Comparison of ENCODE assay signal across 9 cellular contexts in genomic region chr5:172838151-172838875, GRCh38. TPM values are rescaled to one million over a fixed set of nuclear protein-coding genes. Genes with fewer than 3 reads are reported as not detected.
A peak's percentile ranks its signal among the peaks of the same experiment; 100 is the strongest.
DNase-seq lines count a peak whose midpoint lies in the region; ATAC-seq and TF ChIP-seq lines count a peak whose summit lies in the region.
"Had no signal": no experiment of that assay in that cellular context is flagged by ENCODE, and none has a peak within 500 bp of the region (broad histone marks: within the 10 kb centered on the region; RNA-seq: fewer than 3 reads in every experiment).

No MANE protein-coding gene starts in this region.

- 83 to 97% methylated on average over 3 of the region's 3 CpGs for WGBS in thyroid gland, 2 donors

- TF ChIP-seq CTCF in WTC11 (IDR thresholded peaks at IDR 0.05) (no peak), thyroid gland (IDR thresholded peaks at IDR 0.05) (no peak), glutamatergic neuron (IDR thresholded peaks at IDR 0.05; ENCODE audit: partially characterized antibody, unreplicated experiment) (no peak)

- no peak for TF ChIP-seq POLR2A in thyroid gland (IDR thresholded peaks at IDR 0.05)

- CTCF ChIA-PET in WTC11 (lab: Charles Lee) = interaction anchor here (0.6 to 1.6 kb wide), 3 partner anchors 66 to 124 kb away, joined by 3 to 9 read pairs (median 3); no protein-coding TSS in a partner anchor

- H3K4me3 ChIP-seq in mucosa of stomach (ENCODE audit: low read length) (no peak overlapping the region), thyroid gland (replicated peaks in 1 of 3) (no peak overlapping the region)
- H3K4me3 ChIP-seq: neural progenitor cell had no signal

- H3K36me3 ChIP-seq in mucosa of stomach (ENCODE audit: control insufficient read depth, insufficient read depth, low read length) = no peaks in the 10 kb centered on the region
- H3K36me3 ChIP-seq in thyroid gland = no peaks in the 10 kb centered on the region
- H3K36me3 ChIP-seq: neural progenitor cell had no signal

- H3K4me3 Mint-ChIP-seq in activated T-cell treated with anti-CD3 and anti-CD28 coated beads, Interleukin-2, amount 50 U/mL, for 24 hours = peak overlapping the region; percentile 47
- H3K4me3 Mint-ChIP-seq in WTC11 = no peak overlapping the region
- no peak overlapping the region for H3K4me3 Mint-ChIP-seq in glutamatergic neuron (ENCODE audit: unreplicated experiment)
- H3K4me3 Mint-ChIP-seq: neural progenitor cell had no signal

- H3K4me1 Mint-ChIP-seq in activated T-cell treated with anti-CD3 and anti-CD28 coated beads, Interleukin-2, amount 50 U/mL, for 24 hours (ENCODE audit: low read depth) = peaks cover 44% of the 10 kb centered on the region
- peaks cover 32% of the 10 kb centered on the region for H3K4me1 Mint-ChIP-seq in WTC11
- peaks cover 26% of the 10 kb centered on the region for H3K4me1 Mint-ChIP-seq in glutamatergic neuron (ENCODE audit: low read depth, unreplicated experiment)

- peak overlapping the region; percentile 56 for H3K9ac ChIP-seq in mucosa of stomach (ENCODE audit: low read length)
- H3K9ac ChIP-seq: neural progenitor cell had no signal

- no peak for DNase-seq in activated T-cell treated with anti-CD3 and anti-CD28 coated beads, Interleukin-2, amount 50 U/mL, for 24 hours
- DNase-seq in activated T-cell treated with anti-CD3 and anti-CD28 coated beads for 4 hours (no peak), WTC11 (ENCODE audit: low spot score) (no peak), thyroid gland (no peak), glutamatergic neuron (no peak)
- no peak for DNase-seq in activated CD4-positive, CD25-positive, alpha-beta regulatory T cell (lab: John Stamatoyannopoulos, UW)

- intact Hi-C loops in thyroid gland (cut with DNase I) = no loop called here

- H3K27ac ChIP-seq in thyroid gland = peak overlapping the region; percentile 14 to 93 (median 84)
- H3K27ac ChIP-seq: neural progenitor cell had no signal

- H3K9me3 ChIP-seq in mucosa of stomach (ENCODE audit: control insufficient read depth, low read length) (no peaks in the 10 kb centered on the region), thyroid gland (no peaks in the 10 kb centered on the region)

- POLR2A ChIA-PET in WTC11 (lab: Charles Lee) = interaction anchor here (1.8 kb wide), 1 partner anchor 67 kb away, joined by 4 read pairs; no protein-coding TSS in a partner anchor

- no peaks in the 10 kb centered on the region for H3K27me3 Mint-ChIP-seq in activated T-cell treated with anti-CD3 and anti-CD28 coated beads, Interleukin-2, amount 50 U/mL, for 24 hours
- H3K27me3 Mint-ChIP-seq in WTC11 (ENCODE audit: low read depth) (no peaks in the 10 kb centered on the region), glutamatergic neuron (ENCODE audit: unreplicated experiment) (peaks cover 2% of the 10 kb centered on the region)

- peak overlapping the region; percentile 72 for H3K27ac Mint-ChIP-seq in activated T-cell treated with anti-CD3 and anti-CD28 coated beads, Interleukin-2, amount 50 U/mL, for 24 hours
- peak overlapping the region; percentile 29; the same call in 1 of the 2 replicates for H3K27ac Mint-ChIP-seq in WTC11
- H3K27ac Mint-ChIP-seq in glutamatergic neuron (ENCODE audit: unreplicated experiment) = no peak overlapping the region
- H3K27ac Mint-ChIP-seq: neural progenitor cell had no signal

- no peaks in the 10 kb centered on the region for H3K9me3 Mint-ChIP-seq in activated T-cell treated with anti-CD3 and anti-CD28 coated beads, Interleukin-2, amount 50 U/mL, for 24 hours
- no peaks in the 10 kb centered on the region for H3K9me3 Mint-ChIP-seq in WTC11
- peaks cover 1% of the 10 kb centered on the region for H3K9me3 Mint-ChIP-seq in glutamatergic neuron (ENCODE audit: unreplicated experiment)
- H3K9me3 Mint-ChIP-seq: neural progenitor cell had no signal

- no peaks in the 10 kb centered on the region for H3K27me3 ChIP-seq in mucosa of stomach (ENCODE audit: control insufficient read depth, insufficient read depth, low read length)
- no peaks in the 10 kb centered on the region for H3K27me3 ChIP-seq in thyroid gland
- H3K27me3 ChIP-seq: neural progenitor cell had no signal

- peaks cover 10% of the 10 kb centered on the region for H3K36me3 Mint-ChIP-seq in activated T-cell treated with anti-CD3 and anti-CD28 coated beads, Interleukin-2, amount 50 U/mL, for 24 hours (ENCODE audit: low read depth)
- H3K36me3 Mint-ChIP-seq in WTC11 (peaks cover 6% of the 10 kb centered on the region), glutamatergic neuron (ENCODE audit: unreplicated experiment) (no peaks in the 10 kb centered on the region)

- H3K4me1 ChIP-seq in mucosa of stomach (ENCODE audit: control insufficient read depth, insufficient read depth, low read length) (peaks cover 48% of the 10 kb centered on the region), thyroid gland (peaks cover 44 to 56% of the 10 kb centered on the region in 2 donors)

- ATAC-seq in WTC11 (no peak), HG03439 (IDR thresholded peaks at IDR 0.05; ENCODE audit: unreplicated experiment) (no peak)

TF ChIP-seq in WTC11, 78 proteins besides CTCF, POLR2A, EP300 and RAD21 (continues in another document):
- TF ChIP-seq MXD4 (CRISPR knock-in tag; IDR thresholded peaks at IDR 0.05; ENCODE audit: borderline replicate concordance) = no peak
- no peak for TF ChIP-seq ESRRA (CRISPR knock-in tag; IDR thresholded peaks at IDR 0.05; ENCODE audit: borderline replicate concordance)
- no peak for TF ChIP-seq FOXP4 (CRISPR knock-in tag; IDR thresholded peaks at IDR 0.05)
- TF ChIP-seq, protein P1, sequence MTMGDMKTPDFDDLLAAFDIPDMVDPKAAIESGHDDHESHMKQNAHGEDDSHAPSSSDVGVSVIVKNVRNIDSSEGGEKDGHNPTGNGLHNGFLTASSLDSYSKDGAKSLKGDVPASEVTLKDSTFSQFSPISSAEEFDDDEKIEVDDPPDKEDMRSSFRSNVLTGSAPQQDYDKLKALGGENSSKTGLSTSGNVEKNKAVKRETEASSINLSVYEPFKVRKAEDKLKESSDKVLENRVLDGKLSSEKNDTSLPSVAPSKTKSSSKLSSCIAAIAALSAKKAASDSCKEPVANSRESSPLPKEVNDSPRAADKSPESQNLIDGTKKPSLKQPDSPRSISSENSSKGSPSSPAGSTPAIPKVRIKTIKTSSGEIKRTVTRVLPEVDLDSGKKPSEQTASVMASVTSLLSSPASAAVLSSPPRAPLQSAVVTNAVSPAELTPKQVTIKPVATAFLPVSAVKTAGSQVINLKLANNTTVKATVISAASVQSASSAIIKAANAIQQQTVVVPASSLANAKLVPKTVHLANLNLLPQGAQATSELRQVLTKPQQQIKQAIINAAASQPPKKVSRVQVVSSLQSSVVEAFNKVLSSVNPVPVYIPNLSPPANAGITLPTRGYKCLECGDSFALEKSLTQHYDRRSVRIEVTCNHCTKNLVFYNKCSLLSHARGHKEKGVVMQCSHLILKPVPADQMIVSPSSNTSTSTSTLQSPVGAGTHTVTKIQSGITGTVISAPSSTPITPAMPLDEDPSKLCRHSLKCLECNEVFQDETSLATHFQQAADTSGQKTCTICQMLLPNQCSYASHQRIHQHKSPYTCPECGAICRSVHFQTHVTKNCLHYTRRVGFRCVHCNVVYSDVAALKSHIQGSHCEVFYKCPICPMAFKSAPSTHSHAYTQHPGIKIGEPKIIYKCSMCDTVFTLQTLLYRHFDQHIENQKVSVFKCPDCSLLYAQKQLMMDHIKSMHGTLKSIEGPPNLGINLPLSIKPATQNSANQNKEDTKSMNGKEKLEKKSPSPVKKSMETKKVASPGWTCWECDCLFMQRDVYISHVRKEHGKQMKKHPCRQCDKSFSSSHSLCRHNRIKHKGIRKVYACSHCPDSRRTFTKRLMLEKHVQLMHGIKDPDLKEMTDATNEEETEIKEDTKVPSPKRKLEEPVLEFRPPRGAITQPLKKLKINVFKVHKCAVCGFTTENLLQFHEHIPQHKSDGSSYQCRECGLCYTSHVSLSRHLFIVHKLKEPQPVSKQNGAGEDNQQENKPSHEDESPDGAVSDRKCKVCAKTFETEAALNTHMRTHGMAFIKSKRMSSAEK (CRISPR knock-in tag; IDR thresholded peaks at IDR 0.05; ENCODE audit: borderline replicate concordance) = no peak
- no peak for TF ChIP-seq ATF1 (CRISPR knock-in tag; IDR thresholded peaks at IDR 0.05)
- no peak for TF ChIP-seq NFE2L1 (CRISPR knock-in tag; IDR thresholded peaks at IDR 0.05)
- TF ChIP-seq, protein P2, sequence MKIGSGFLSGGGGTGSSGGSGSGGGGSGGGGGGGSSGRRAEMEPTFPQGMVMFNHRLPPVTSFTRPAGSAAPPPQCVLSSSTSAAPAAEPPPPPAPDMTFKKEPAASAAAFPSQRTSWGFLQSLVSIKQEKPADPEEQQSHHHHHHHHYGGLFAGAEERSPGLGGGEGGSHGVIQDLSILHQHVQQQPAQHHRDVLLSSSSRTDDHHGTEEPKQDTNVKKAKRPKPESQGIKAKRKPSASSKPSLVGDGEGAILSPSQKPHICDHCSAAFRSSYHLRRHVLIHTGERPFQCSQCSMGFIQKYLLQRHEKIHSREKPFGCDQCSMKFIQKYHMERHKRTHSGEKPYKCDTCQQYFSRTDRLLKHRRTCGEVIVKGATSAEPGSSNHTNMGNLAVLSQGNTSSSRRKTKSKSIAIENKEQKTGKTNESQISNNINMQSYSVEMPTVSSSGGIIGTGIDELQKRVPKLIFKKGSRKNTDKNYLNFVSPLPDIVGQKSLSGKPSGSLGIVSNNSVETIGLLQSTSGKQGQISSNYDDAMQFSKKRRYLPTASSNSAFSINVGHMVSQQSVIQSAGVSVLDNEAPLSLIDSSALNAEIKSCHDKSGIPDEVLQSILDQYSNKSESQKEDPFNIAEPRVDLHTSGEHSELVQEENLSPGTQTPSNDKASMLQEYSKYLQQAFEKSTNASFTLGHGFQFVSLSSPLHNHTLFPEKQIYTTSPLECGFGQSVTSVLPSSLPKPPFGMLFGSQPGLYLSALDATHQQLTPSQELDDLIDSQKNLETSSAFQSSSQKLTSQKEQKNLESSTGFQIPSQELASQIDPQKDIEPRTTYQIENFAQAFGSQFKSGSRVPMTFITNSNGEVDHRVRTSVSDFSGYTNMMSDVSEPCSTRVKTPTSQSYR (CRISPR knock-in tag; IDR thresholded peaks at IDR 0.05) = no peak
- TF ChIP-seq RORB (CRISPR knock-in tag; IDR thresholded peaks at IDR 0.05) = no peak

RNA-seq across cellular contexts. Expression of gene ERGIC1, which starts 4.3 kb away (rescaled TPM):
- total RNA-seq in WTC11 (2021) (89.8 to 101 TPM (median 97.1 TPM) in 3 replicates), thyroid gland (100 to 1,000 TPM; 156 to 214 (median 175) TPM), glutamatergic neuron (ENCODE audit: unreplicated experiment) (76.2 TPM)
